9 cellular contexts compared by ENCODE assay signal in genomic region chr20:62476074-62476838, GRCh38. TPM values are rescaled to one million over a fixed set of nuclear protein-coding genes. Genes with fewer than 3 reads are reported as not detected.
DNase-seq lines count a peak whose midpoint lies in the region; ATAC-seq, FAIRE-seq and TF ChIP-seq lines count a peak whose summit lies in the region.
"Had no signal": no experiment of that assay in that cellular context is flagged by ENCODE, and none has a peak within 500 bp of the region (broad histone marks: within the 10 kb centered on the region; RNA-seq: fewer than 3 reads in every experiment).

No MANE protein-coding gene starts in this region.

- H3K4me3 ChIP-seq in PC-3 (ENCODE audit: low read length) (0 out of 2 replicates have a peak overlapping the region, but pooled peaks have one; percentile 12), pancreas (peak overlapping the region in 2 of 4 donors; percentile 18 to 36), A673 (ENCODE audit: low read depth, low read length, poor library complexity, severe bottlenecking) (no peak overlapping the region)

- H3K27me3 ChIP-seq in PC-3 (ENCODE audit: low read length) (peaks cover 36% of the 10 kb centered on the region), pancreas (peaks cover 0 to 34% (median 9%) of the 10 kb centered on the region in 4 donors), A673 (replicated peaks; ENCODE audit: insufficient read depth, low read depth, low read length, poor library complexity) (peaks cover 87% of the 10 kb centered on the region)

- H3K9ac ChIP-seq in PC-3 (ENCODE audit: low read length), result no peak overlapping the region

- peak; percentile 29 for ATAC-seq in PC-3
- ATAC-seq in Right ventricle myocardium superior (ENCODE audit: poor library complexity), result peak; percentile 82
- peak in 3 of 4 donors; percentile 35 to 78 (median 61) for ATAC-seq in pancreas
- no peak for ATAC-seq in HG03045 (IDR thresholded peaks at IDR 0.05; ENCODE audit: unreplicated experiment)
- ATAC-seq: natural killer cell treated with Interleukin-12 subunit alpha and Interleukin-12 subunit beta and Interleukin-15 and Interleukin-18, amount 100 ng/mL, for 72 hours had no signal

- H3K4me1 ChIP-seq in PC-3 (ENCODE audit: insufficient read depth, low read length) (no peaks in the 10 kb centered on the region), pancreas (peaks cover 0 to 7% (median 0%) of the 10 kb centered on the region in 3 donors), A673 (ENCODE audit: insufficient read depth, low read length, poor library complexity, severe bottlenecking) (no peaks in the 10 kb centered on the region)

- peaks cover 20% of the 10 kb centered on the region for H3K4me1 Mint-ChIP-seq in Calu3 (ENCODE audit: low read depth, unreplicated experiment)

- H2AFZ ChIP-seq in PC-3 (ENCODE audit: low read length), result no peak overlapping the region

- H3F3A ChIP-seq in PC-3 (ENCODE audit: low read length, unreplicated experiment), result no peaks in the 10 kb centered on the region

- no peaks in the 10 kb centered on the region for H3K79me2 ChIP-seq in PC-3 (ENCODE audit: low read length)

- H3K4me2 ChIP-seq in PC-3 (ENCODE audit: low read length), result peak overlapping the region; percentile 31

- DNase-seq in Calu3 (peak; percentile 45), PC-3 (no peak), Right ventricle myocardium superior (peak; percentile 65), pancreas (no peak), A673 (ENCODE audit: low spot score) (no peak), GDM1 (lab: John Stamatoyannopoulos, UW) (no peak), GM10248 (ENCODE audit: extremely low spot score) (no peak)

- no peaks in the 10 kb centered on the region for H3K9me3 Mint-ChIP-seq in Calu3 (ENCODE audit: low read depth, unreplicated experiment)
- H3K9me3 Mint-ChIP-seq: natural killer cell treated with Interleukin-12 subunit alpha and Interleukin-12 subunit beta and Interleukin-15 and Interleukin-18, amount 100 ng/mL, for 72 hours had no signal

- peak overlapping the region; percentile 29 for H3K4me3 Mint-ChIP-seq in Calu3 (ENCODE audit: low read depth, unreplicated experiment)
- H3K4me3 Mint-ChIP-seq: natural killer cell treated with Interleukin-12 subunit alpha and Interleukin-12 subunit beta and Interleukin-15 and Interleukin-18, amount 100 ng/mL, for 72 hours had no signal

- H3K27ac ChIP-seq in PC-3 (ENCODE audit: low read length), result no peak overlapping the region
- no peak overlapping the region for H3K27ac ChIP-seq in pancreas
- no peak overlapping the region for H3K27ac ChIP-seq in A673 (ENCODE audit: low read depth, low read length, poor library complexity, severe bottlenecking)

- H3K9me2 ChIP-seq in PC-3 (replicated peaks; ENCODE audit: low read length), result no peaks in the 10 kb centered on the region

- H3K36me3 Mint-ChIP-seq in Calu3 (ENCODE audit: insufficient read depth, unreplicated experiment), result no peaks in the 10 kb centered on the region

- TF ChIP-seq CTCF in Calu3 (IDR thresholded peaks at IDR 0.05; ENCODE audit: unreplicated experiment) (no peak), PC-3 (conservative IDR thresholded peaks at IDR 0.05; ENCODE audit: low read depth, low read length) (no peak), pancreas (IDR thresholded peaks at IDR 0.05) (no peak), A673 (conservative IDR thresholded peaks at IDR 0.05; ENCODE audit: low read depth, low read length) (no peak), GM10248 (IDR thresholded peaks at IDR 0.05; ENCODE audit: control extremely low read depth, extremely low read depth, low read depth, missing control alignments) (no peak)

- POLR2A ChIA-PET in PC-3 (lab: Charles Lee; ENCODE audit: unreplicated experiment), result no interaction called here
- POLR2A ChIA-PET in A673 (lab: Charles Lee; ENCODE audit: low non-redundant PET), result no interaction called here
- POLR2A ChIA-PET in GM10248 (lab: Yijun Ruan, JAX), result no interaction called here

- WGBS in pancreas, 2 donors, result 4 to 7% methylated on average over 59 to 79 of the region's 80 CpGs

- no peaks in the 10 kb centered on the region for H4K20me1 ChIP-seq in PC-3 (ENCODE audit: low read length)

- no TSS peak for BruUV-seq in Calu3 (replicated peaks; lab: Mats Ljungman, UMichigan)
- BruUV-seq in PC-3 (replicated peaks; lab: Mats Ljungman, UMichigan), result no TSS peak
- BruUV-seq in A673 (replicated peaks; lab: Mats Ljungman, UMichigan), result no TSS peak

- H3K27me3 Mint-ChIP-seq in Calu3 (ENCODE audit: unreplicated experiment), result peaks cover 68% of the 10 kb centered on the region

- FAIRE-seq in pancreas (lab: Jason Lieb, UNC), result no peak

- no peak overlapping the region for H3K27ac Mint-ChIP-seq in Calu3 (ENCODE audit: unreplicated experiment)
- H3K27ac Mint-ChIP-seq: natural killer cell treated with Interleukin-12 subunit alpha and Interleukin-12 subunit beta and Interleukin-15 and Interleukin-18, amount 100 ng/mL, for 72 hours had no signal

- no peaks in the 10 kb centered on the region for H3K9me3 ChIP-seq in PC-3 (ENCODE audit: low read length)
- H3K9me3 ChIP-seq in pancreas, result no peaks in the 10 kb centered on the region
- no peaks in the 10 kb centered on the region for H3K9me3 ChIP-seq in A673 (ENCODE audit: low read depth, low read length, poor library complexity, severe bottlenecking)

- CTCF ChIA-PET in Calu3 (lab: Charles Lee) (no interaction called here), PC-3 (lab: Charles Lee) (no interaction called here), A673 (lab: Charles Lee) (no interaction called here), GM10248 (lab: Yijun Ruan, JAX) (no interaction called here)

- H3K36me3 ChIP-seq in PC-3 (ENCODE audit: low read depth, low read length) (no peaks in the 10 kb centered on the region), pancreas (no peaks in the 10 kb centered on the region), A673 (ENCODE audit: insufficient read depth, low read length, poor library complexity, severe bottlenecking) (no peaks in the 10 kb centered on the region)

- intact Hi-C loops in Calu3 (cut with micrococcal nuclease; ENCODE audit: unreplicated experiment), result no loop called here
- intact Hi-C loops in PC-3 (cut with micrococcal nuclease), result no loop called here
- intact Hi-C loops in Right ventricle myocardium superior (cut with DNase I), result no loop called here
- intact Hi-C loops in pancreas (cut with DNase I), result no loop called here
- intact Hi-C loops in A673 (cut with micrococcal nuclease; ENCODE audit: unreplicated experiment), result no loop called here

RNA-seq across cellular contexts. Expression of gene GATA5, which starts 0.5 kb away (rescaled TPM):
- total RNA-seq in Calu3 (2022) (not detected in 2 replicates), PC-3 (2014; rRNA removed) (0.18 and 0.46 TPM in 2 replicates), Right ventricle myocardium superior (1.7 TPM), pancreas (under 1 TPM in 1 of 6 donors, not detected in 5; 0.34 TPM), A673 (2021) (not detected in 2 replicates)
- under 1 TPM; 0.02 to 0.15 TPM for polyA plus RNA-seq in pancreas
- total RNA-seq: natural killer cell treated with Interleukin-12 subunit alpha and Interleukin-12 subunit beta and Interleukin-15 and Interleukin-18, amount 100 ng/mL, for 72 hours had no signal

RNA-seq across cellular contexts. Expression of gene RBBP8NL, which starts 48.9 kb away (rescaled TPM):
- 6.2 and 6.4 TPM in 2 replicates for total RNA-seq in Calu3 (2022)
- 9.3 and 9.4 TPM in 2 replicates for total RNA-seq in PC-3 (2014; rRNA removed)
- not detected for total RNA-seq in Right ventricle myocardium superior
- total RNA-seq in pancreas, result 1 to 10 TPM in 3 of 6 donors, under 1 TPM in 3; 0.66 to 2.5 (median 1.0) TPM
- 1 to 10 TPM; 2.0 to 4.8 TPM for polyA plus RNA-seq in pancreas
- not detected in 2 replicates for total RNA-seq in A673 (2021)
- total RNA-seq: natural killer cell treated with Interleukin-12 subunit alpha and Interleukin-12 subunit beta and Interleukin-15 and Interleukin-18, amount 100 ng/mL, for 72 hours had no signal

Comparison
In these comparisons a context has a peak if more than half of its experiments do, and no peak if none do; other contexts are left out.
1. DNase-seq: peak in Calu3 (single experiment) and Right ventricle myocardium superior (single experiment); none in PC-3 (single experiment), pancreas (0 of 6), A673 (single experiment), GDM1 (single experiment) and GM10248 (single experiment).